24 cellular contexts compared by ENCODE assay signal in genomic region chr21:33747420-33747819, GRCh38.
"Had no signal": no experiment of that assay in that cellular context is flagged by ENCODE, and none has a peak within 500 bp of the region (broad histone marks: within the 10 kb centered on the region; RNA-seq: fewer than 3 reads in every experiment).

No MANE protein-coding gene starts in this region.

- H3K27ac Mint-ChIP-seq: activated CD8-positive, alpha-beta T cell treated with anti-CD3 and anti-CD28 coated beads, Interleukin-2, amount 10 ng/mL, durations not matched to agents 7 days and 5 days; activated naive CD4-positive, alpha-beta T cell treated with anti-CD3 and anti-CD28 coated beads, Interleukin-2, amount 50 U/mL, for 24 hours; T-cell had no signal

- H3K27me3 Mint-ChIP-seq: activated naive CD4-positive, alpha-beta T cell treated with anti-CD3 and anti-CD28 coated beads, Interleukin-2, amount 50 U/mL, for 24 hours; T-cell had no signal

- FAIRE-seq: bronchial epithelial cell had no signal

- H3K4me3 Mint-ChIP-seq: activated CD8-positive, alpha-beta T cell treated with anti-CD3 and anti-CD28 coated beads, Interleukin-2, amount 10 ng/mL, durations not matched to agents 7 days and 5 days; activated naive CD4-positive, alpha-beta T cell treated with anti-CD3 and anti-CD28 coated beads, Interleukin-2, amount 50 U/mL, for 24 hours; T-cell had no signal

- ATAC-seq: activated CD8-positive, alpha-beta T cell treated with anti-CD3 and anti-CD28 coated beads, Interleukin-2, amount 10 ng/mL, durations not matched to agents 7 days and 5 days; body of pancreas; T-cell had no signal

- H3K9me3 ChIP-seq: body of pancreas had no signal

- H3K4me3 ChIP-seq: body of pancreas, coronary artery, MG63, Peyer's patch, SJCRH30 had no signal

- H3K4me1 Mint-ChIP-seq: activated naive CD4-positive, alpha-beta T cell treated with anti-CD3 and anti-CD28 coated beads, Interleukin-2, amount 50 U/mL, for 24 hours; T-cell had no signal

- H3K27me3 ChIP-seq: body of pancreas, MG63, Peyer's patch, SJCRH30 had no signal

- DNase-seq: activated CD4-positive, alpha-beta T cell treated with anti-CD3 and anti-CD28 coated beads for 48 hours; activated CD4-positive, alpha-beta T cell treated with anti-CD3 and anti-CD28 coated beads, Interleukin-2, amount 50 U/mL, for 4 hours; activated CD4-positive, CD25-positive, alpha-beta regulatory T cell treated with anti-CD3 and anti-CD28 coated beads, Interleukin-2, amount 50 U/mL, for 72 hours; activated CD8-positive, alpha-beta memory T cell treated with anti-CD3 and anti-CD28 coated beads, Interleukin-2, amount 50 U/mL, for 48 hours; activated CD8-positive, alpha-beta T cell treated with anti-CD3 and anti-CD28 coated beads, Interleukin-2, amount 10 ng/mL, durations not matched to agents 7 days and 5 days; activated T-cell treated with anti-CD3 and anti-CD28 coated beads, Interleukin-2, amount 50 U/mL, for 1 hour; aorta; body of pancreas; central memory CD4-positive, alpha-beta T cell; MG63; NCI-H1048; NCI-H1417 treated with DMSO at 0.1 percent for 48 hours; NCI-H1694; NCI-H2029 treated with DMSO at 0.1 percent for 48 hours; NCI-H446; NCI-H524; Peyer's patch; Right ventricle myocardium superior; SJCRH30; T-cell had no signal

- H3K4me1 ChIP-seq: body of pancreas, Peyer's patch had no signal

- H3K27ac ChIP-seq: body of pancreas, coronary artery, Peyer's patch, RWPE1, SJCRH30 had no signal
